23 cellular contexts compared by ENCODE assay signal in genomic region chr14:33933386-33933934, GRCh38. TPM values are rescaled to one million over a fixed set of nuclear protein-coding genes. Genes with fewer than 3 reads are reported as not detected.
A peak's percentile ranks its signal among the peaks of the same experiment; 100 is the strongest.
DNase-seq lines count a peak whose midpoint lies in the region; ATAC-seq and TF ChIP-seq lines count a peak whose summit lies in the region.
"Had no signal": no experiment of that assay in that cellular context is flagged by ENCODE, and none has a peak within 500 bp of the region (broad histone marks: within the 10 kb centered on the region; RNA-seq: fewer than 3 reads in every experiment).

No MANE protein-coding gene starts in this region.

- H3K9me3 Mint-ChIP-seq in activated CD4-positive, alpha-beta T cell treated with anti-CD3 and anti-CD28 coated beads for 36 hours (ENCODE audit: low read depth) = no peaks in the 10 kb centered on the region
- H3K9me3 Mint-ChIP-seq in progenitor cell of endocrine pancreas (ENCODE audit: low read depth) = no peaks in the 10 kb centered on the region
- H3K9me3 Mint-ChIP-seq: activated naive CD8-positive, alpha-beta T cell treated with anti-CD3 and anti-CD28 coated beads for 36 hours; dendritic cell treated with granulocyte-macrophage colony-stimulating factor and Interleukin-4, amounts not matched to agents 40 ng/mL and 50 ng/mL, for 4 days; neural crest cell had no signal

- CTCF ChIA-PET in activated CD4-positive, alpha-beta T cell treated with anti-CD3 and anti-CD28 coated beads for 36 hours (lab: Charles Lee) = interaction anchor here (1.1 kb wide), 1 partner anchor 13 kb away, joined by 3 read pairs; no protein-coding TSS in a partner anchor

- H3K36me3 ChIP-seq in heart right ventricle = peaks cover 0 to 25% (median 0%) of the 10 kb centered on the region in 9 donors
- no peaks in the 10 kb centered on the region for H3K36me3 ChIP-seq in right lobe of liver
- H3K36me3 ChIP-seq in transverse colon = peaks cover 0 to 5% (median 0%) of the 10 kb centered on the region in 4 donors
- H3K36me3 ChIP-seq: brain microvascular endothelial cell, MG63, SJSA1, tibial nerve had no signal

- no peak for DNase-seq in heart right ventricle
- no peak for DNase-seq in left ventricle myocardium superior
- peak; percentile 67 for DNase-seq in dermis blood vessel endothelial cell
- no peak for DNase-seq in right lobe of liver
- no peak for DNase-seq in transverse colon
- DNase-seq in activated CD4-positive, alpha-beta T cell treated with anti-CD3 and anti-CD28 coated beads for 36 hours = no peak
- DNase-seq in progenitor cell of endocrine pancreas (ENCODE audit: low spot score, unreplicated experiment) = no peak
- no peak for DNase-seq in omental fat pad (ENCODE audit: low spot score)
- DNase-seq: activated naive CD8-positive, alpha-beta T cell treated with anti-CD3 and anti-CD28 coated beads for 36 hours; brain microvascular endothelial cell; CD4-positive, alpha-beta memory T cell; glutamatergic neuron; IMR-90; mesenchymal stem cell; NCI-H187; OCI-M1; stimulated activated CD4-positive, alpha-beta T cell treated with anti-CD3 and anti-CD28 coated beads, Interleukin-15, amount 100 ng/mL, for 24 hours had no signal

- no peaks in the 10 kb centered on the region for H3K36me3 Mint-ChIP-seq in activated CD4-positive, alpha-beta T cell treated with anti-CD3 and anti-CD28 coated beads for 36 hours (ENCODE audit: low read depth)
- H3K36me3 Mint-ChIP-seq in progenitor cell of endocrine pancreas (ENCODE audit: insufficient read depth) = peaks cover 6% of the 10 kb centered on the region
- H3K36me3 Mint-ChIP-seq: activated naive CD8-positive, alpha-beta T cell treated with anti-CD3 and anti-CD28 coated beads for 36 hours; stimulated activated effector memory CD8-positive, alpha-beta T cell treated with anti-CD3 and anti-CD28 coated beads, Interleukin-12 subunit alpha, Interleukin-12 subunit beta, amount 100 ng/mL, for 72 hours had no signal

- H3K4me3 Mint-ChIP-seq in activated CD4-positive, alpha-beta T cell treated with anti-CD3 and anti-CD28 coated beads for 36 hours = no peak overlapping the region
- no peak overlapping the region for H3K4me3 Mint-ChIP-seq in progenitor cell of endocrine pancreas (ENCODE audit: low read depth)
- H3K4me3 Mint-ChIP-seq: activated naive CD8-positive, alpha-beta T cell treated with anti-CD3 and anti-CD28 coated beads for 36 hours; CD4-positive, alpha-beta memory T cell; dendritic cell treated with granulocyte-macrophage colony-stimulating factor and Interleukin-4, amounts not matched to agents 40 ng/mL and 50 ng/mL, for 4 days; neural crest cell; stimulated activated effector memory CD8-positive, alpha-beta T cell treated with anti-CD3 and anti-CD28 coated beads, Interleukin-12 subunit alpha, Interleukin-12 subunit beta, amount 100 ng/mL, for 72 hours had no signal

- H3K4me1 Mint-ChIP-seq in activated CD4-positive, alpha-beta T cell treated with anti-CD3 and anti-CD28 coated beads for 36 hours = no peaks in the 10 kb centered on the region
- H3K4me1 Mint-ChIP-seq in progenitor cell of endocrine pancreas (ENCODE audit: low read depth) = peaks cover 12% of the 10 kb centered on the region
- H3K4me1 Mint-ChIP-seq: activated naive CD8-positive, alpha-beta T cell treated with anti-CD3 and anti-CD28 coated beads for 36 hours; stimulated activated effector memory CD8-positive, alpha-beta T cell treated with anti-CD3 and anti-CD28 coated beads, Interleukin-12 subunit alpha, Interleukin-12 subunit beta, amount 100 ng/mL, for 72 hours had no signal

- H3K4me1 ChIP-seq in heart right ventricle = peaks cover 8 to 93% (median 68%) of the 10 kb centered on the region in 9 donors
- no peaks in the 10 kb centered on the region for H3K4me1 ChIP-seq in right lobe of liver
- peaks cover 5 to 44% (median 15%) of the 10 kb centered on the region in 4 donors for H3K4me1 ChIP-seq in transverse colon

- ATAC-seq in heart right ventricle (peak in 2 of 8 donors; percentile 19 to 20), left ventricle myocardium superior (no peak), right lobe of liver (peak; percentile 16 to 47 (median 31)), omental fat pad (ENCODE audit: low FRiP score) (no peak)
- ATAC-seq in activated CD4-positive, alpha-beta T cell treated with anti-CD3 and anti-CD28 coated beads for 36 hours = no peak
- ATAC-seq: stimulated activated effector memory CD8-positive, alpha-beta T cell treated with anti-CD3 and anti-CD28 coated beads, Interleukin-12 subunit alpha, Interleukin-12 subunit beta, amount 100 ng/mL, for 72 hours had no signal

- intact Hi-C loops in heart right ventricle (cut with DNase I) = loop anchor here in 3 of 10 donors (10.0 kb wide), 3 partner anchors 291 to 781 kb away; partner anchors contain the start of gene CFL2 (in 1 of the 3)
- intact Hi-C loops in left ventricle myocardium superior (cut with micrococcal nuclease) = no loop called here
- intact Hi-C loops in right lobe of liver (cut with DNase I) = no loop called here
- intact Hi-C loops in transverse colon (cut with DNase I; ENCODE audit: low total_unique reads) = no loop called here
- intact Hi-C loops in activated CD4-positive, alpha-beta T cell treated with anti-CD3 and anti-CD28 coated beads for 36 hours (cut with DNase I, micrococcal nuclease) = no loop called here

- no peak overlapping the region for H3K27ac Mint-ChIP-seq in activated CD4-positive, alpha-beta T cell treated with anti-CD3 and anti-CD28 coated beads for 36 hours
- H3K27ac Mint-ChIP-seq in progenitor cell of endocrine pancreas = no peak overlapping the region
- H3K27ac Mint-ChIP-seq: activated naive CD8-positive, alpha-beta T cell treated with anti-CD3 and anti-CD28 coated beads for 36 hours; CD4-positive, alpha-beta memory T cell; dendritic cell treated with granulocyte-macrophage colony-stimulating factor and Interleukin-4, amounts not matched to agents 40 ng/mL and 50 ng/mL, for 4 days; stimulated activated effector memory CD8-positive, alpha-beta T cell treated with anti-CD3 and anti-CD28 coated beads, Interleukin-12 subunit alpha, Interleukin-12 subunit beta, amount 100 ng/mL, for 72 hours had no signal

- H3K4me3 ChIP-seq in heart right ventricle (no peak overlapping the region), right lobe of liver (no peak overlapping the region), transverse colon (no peak overlapping the region)
- H3K4me3 ChIP-seq: MG63, SJSA1, tibial nerve had no signal

- H3K27me3 ChIP-seq in heart right ventricle (no peaks in the 10 kb centered on the region), right lobe of liver (no peaks in the 10 kb centered on the region), transverse colon (no peaks in the 10 kb centered on the region)
- H3K27me3 ChIP-seq: brain microvascular endothelial cell, MG63, SJSA1, tibial nerve had no signal

- no peak for TF ChIP-seq EP300 in transverse colon (IDR thresholded peaks at IDR 0.05; ENCODE audit: low read depth)

- H3K27ac ChIP-seq in heart right ventricle (peak overlapping the region in 8 of 10 donors; percentile 31 to 75 (median 61)), right lobe of liver (no peak overlapping the region), transverse colon (peak overlapping the region in 3 of 4 donors; percentile 5 to 30 (median 10))
- H3K27ac ChIP-seq: brain microvascular endothelial cell, SJSA1, tibial nerve had no signal

- in situ Hi-C loops in transverse colon (cut with MboI; ENCODE audit: low pct_ligation_motif_present in 1 of 4, low pct_unique_long_range_greater_than_20kb in 1 of 4, low sequenced_read_pairs in 3 of 4) = no loop called here

- POLR2A ChIA-PET in activated CD4-positive, alpha-beta T cell treated with anti-CD3 and anti-CD28 coated beads for 36 hours (lab: Charles Lee) = no interaction called here

- H3K27me3 Mint-ChIP-seq in activated CD4-positive, alpha-beta T cell treated with anti-CD3 and anti-CD28 coated beads for 36 hours = no peaks in the 10 kb centered on the region
- peaks cover 5% of the 10 kb centered on the region for H3K27me3 Mint-ChIP-seq in progenitor cell of endocrine pancreas
- H3K27me3 Mint-ChIP-seq: activated naive CD8-positive, alpha-beta T cell treated with anti-CD3 and anti-CD28 coated beads for 36 hours; CD4-positive, alpha-beta memory T cell had no signal

- WGBS in heart right ventricle, 2 donors = 23 to 24% methylated on average over 8 of the region's 8 CpGs
- 49% methylated on average over 5 of the region's 8 CpGs for WGBS in right lobe of liver (ENCODE audit: insufficient coverage, low coverage, low lambda C conversion rate, missing lambda C conversion rate)
- 29 to 38% methylated on average over 2 to 8 of the region's 8 CpGs for WGBS in transverse colon (ENCODE audit: low coverage in 1 of 2), 2 donors

- H3K9me3 ChIP-seq in heart right ventricle (no peaks in the 10 kb centered on the region), right lobe of liver (no peaks in the 10 kb centered on the region), transverse colon (no peaks in the 10 kb centered on the region)
- H3K9me3 ChIP-seq: MG63, SJSA1, tibial nerve had no signal

- TF ChIP-seq POLR2A in right lobe of liver (IDR thresholded peaks at IDR 0.05) (no peak), transverse colon (IDR thresholded peaks at IDR 0.05) (no peak)

- TF ChIP-seq CTCF in heart right ventricle (IDR thresholded peaks at IDR 0.05) (no peak), right lobe of liver (IDR thresholded peaks at IDR 0.05) (no peak), transverse colon (IDR thresholded peaks at IDR 0.05) (no peak), progenitor cell of endocrine pancreas (IDR thresholded peaks at IDR 0.05; ENCODE audit: unreplicated experiment) (no peak), omental fat pad (IDR thresholded peaks at IDR 0.05) (no peak)

RNA-seq across cellular contexts. Expression of gene EGLN3, which starts 17.4 kb away (rescaled TPM):
- total RNA-seq in heart right ventricle (100 to 1,000 TPM in 7 of 10 donors, 10 to 100 TPM in 3; 50.8 to 281 (median 169) TPM), left ventricle myocardium superior (133 TPM), dermis blood vessel endothelial cell (1.4 and 2.1 TPM in 2 replicates), right lobe of liver (10 to 100 TPM in 1 of 6 experiments, 1 to 10 TPM in 5; 1.9 to 25.4 (median 2.1) TPM), transverse colon (100 to 1,000 TPM in 1 of 4 donors, 10 to 100 TPM in 3; 10.7 to 125 (median 45.2) TPM), progenitor cell of endocrine pancreas (8.3 and 9.5 TPM in 2 replicates), omental fat pad (10 to 100 TPM in 1 of 4 donors, 1 to 10 TPM in 3; 3.1 to 19.2 (median 4.7) TPM)
- 100 to 1,000 TPM in 1 of 2 donors, 10 to 100 TPM in 1; 33.7 to 256 TPM for polyA plus RNA-seq in heart right ventricle
- 1 to 10 TPM; 3.8 to 3.9 TPM for total RNA-seq in activated CD4-positive, alpha-beta T cell treated with anti-CD3 and anti-CD28 coated beads for 36 hours

Comparison
In these comparisons a context has a peak if more than half of its experiments do, and no peak if none do; other contexts are left out.
1. ATAC-seq: peak in right lobe of liver (4 of 4); none in left ventricle myocardium superior (single experiment), activated CD4-positive, alpha-beta T cell treated with anti-CD3 and anti-CD28 coated beads for 36 hours (single experiment) and omental fat pad (single experiment).
2. H3K27ac ChIP-seq: peak in heart right ventricle (8 of 10) and transverse colon (3 of 4); none in right lobe of liver (0 of 3).